1 cellular context compared by ENCODE assay signal in genomic region chr5:75566710-75567309, GRCh38.
A peak's percentile ranks its signal among the peaks of the same experiment; 100 is the strongest.
TF ChIP-seq lines count a peak whose summit lies in the region.

No MANE protein-coding gene starts in this region.

TF ChIP-seq in HEK293, 187 proteins besides CTCF, POLR2A, EP300 and RAD21 (continued from another document):
- TF ChIP-seq ZNF518A (tag by site-specific recombination; conservative IDR thresholded peaks at IDR 0.05; ENCODE audit: low read depth) (no peak), ZNF426 (tag by site-specific recombination; IDR thresholded peaks at IDR 0.05) (no peak), ZNF792 (tag by site-specific recombination; IDR thresholded peaks at IDR 0.05) (no peak), ZSCAN5A (tag by site-specific recombination; IDR thresholded peaks at IDR 0.05) (no peak), KLF17 (tag by site-specific recombination; IDR thresholded peaks at IDR 0.05) (no peak), ZNF701 (tag by site-specific recombination; IDR thresholded peaks at IDR 0.05) (no peak), ZNF2 (tag by site-specific recombination; IDR thresholded peaks at IDR 0.05) (no peak), ZBTB8A (tag by site-specific recombination; IDR thresholded peaks at IDR 0.05) (no peak), PRDM10 (tag by site-specific recombination; IDR thresholded peaks at IDR 0.05) (no peak), ZEB2 (tag by site-specific recombination; IDR thresholded peaks at IDR 0.05) (peak; percentile 60; the same call in 1 of the 2 replicates), ZNF19 (tag by site-specific recombination; IDR thresholded peaks at IDR 0.05; ENCODE audit: low read depth) (no peak), ZNF555 (tag by site-specific recombination; conservative IDR thresholded peaks at IDR 0.05) (no peak), ZNF501 (tag by site-specific recombination; IDR thresholded peaks at IDR 0.05) (no peak), ZNF416 (tag by site-specific recombination; IDR thresholded peaks at IDR 0.05) (no peak), ZNF510 (tag by site-specific recombination; IDR thresholded peaks at IDR 0.05; ENCODE audit: insufficient replicate concordance) (peak; percentile 7), PRDM4 (tag by site-specific recombination; IDR thresholded peaks at IDR 0.05) (no peak), ZNF560 (tag by site-specific recombination; IDR thresholded peaks at IDR 0.05; ENCODE audit: borderline replicate concordance) (no peak), YY1 (tag by site-specific recombination; IDR thresholded peaks at IDR 0.05) (no peak), ZNF768 (tag by site-specific recombination; IDR thresholded peaks at IDR 0.05) (no peak), ZNF514 (tag by site-specific recombination; IDR thresholded peaks at IDR 0.05) (no peak), ZNF169 (tag by site-specific recombination; IDR thresholded peaks at IDR 0.05) (no peak), ZNF544 (tag by site-specific recombination; IDR thresholded peaks at IDR 0.05) (no peak), ZNF596 (tag by site-specific recombination; IDR thresholded peaks at IDR 0.05) (no peak), ATF2 (tag by site-specific recombination; IDR thresholded peaks at IDR 0.05; ENCODE audit: low read depth) (no peak), ZNF747 (tag by site-specific recombination; IDR thresholded peaks at IDR 0.05) (no peak), ZBTB44 (tag by site-specific recombination; IDR thresholded peaks at IDR 0.05) (no peak), HOXD13 (CRISPR knock-in tag; IDR thresholded peaks at IDR 0.05; ENCODE audit: borderline replicate concordance) (no peak), ZNF664 (tag by site-specific recombination; IDR thresholded peaks at IDR 0.05) (no peak), SP7 (tag by site-specific recombination; IDR thresholded peaks at IDR 0.05) (peak; percentile 52), ZSCAN16 (tag by site-specific recombination; IDR thresholded peaks at IDR 0.05) (no peak), ZNF837 (tag by site-specific recombination; IDR thresholded peaks at IDR 0.05) (no peak), ZNF777 (tag by site-specific recombination; IDR thresholded peaks at IDR 0.05; ENCODE audit: borderline replicate concordance) (no peak), HOXA7 (CRISPR knock-in tag; IDR thresholded peaks at IDR 0.05; ENCODE audit: borderline replicate concordance) (no peak), MYNN (tag by site-specific recombination; IDR thresholded peaks at IDR 0.05; ENCODE audit: borderline replicate concordance) (no peak), KLF16 (tag by site-specific recombination; IDR thresholded peaks at IDR 0.05) (no peak), MZF1 (tag by site-specific recombination; IDR thresholded peaks at IDR 0.05; ENCODE audit: borderline replicate concordance) (peak; percentile 89), GFI1B (tag by site-specific recombination; IDR thresholded peaks at IDR 0.05) (no peak), ZNF558 (tag by site-specific recombination; IDR thresholded peaks at IDR 0.05) (peak; percentile 60), ZNF362 (tag by site-specific recombination; IDR thresholded peaks at IDR 0.05) (peak; percentile 91), ZNF174 (tag by site-specific recombination; IDR thresholded peaks at IDR 0.05) (no peak), ZNF155 (tag by site-specific recombination; IDR thresholded peaks at IDR 0.05) (no peak), ZBTB6 (tag by site-specific recombination; IDR thresholded peaks at IDR 0.05) (no peak), ZNF214 (tag by site-specific recombination; IDR thresholded peaks at IDR 0.05; ENCODE audit: borderline replicate concordance) (no peak), SP2 (tag by site-specific recombination; IDR thresholded peaks at IDR 0.05) (no peak), ZSCAN30 (tag by site-specific recombination; IDR thresholded peaks at IDR 0.05) (no peak), ZNF324 (tag by site-specific recombination; IDR thresholded peaks at IDR 0.05) (no peak)
